1 cellular context compared by ENCODE assay signal in genomic region chr14:105067969-105068301, GRCh38.
TF ChIP-seq lines count a peak whose summit lies in the region.

No MANE protein-coding gene starts in this region.

TF ChIP-seq in GM12878, 131 proteins besides CTCF, POLR2A, EP300 and RAD21:
- no peak for TF ChIP-seq ETV6 (conservative IDR thresholded peaks at IDR 0.05 in 1 of 2, IDR thresholded peaks at IDR 0.05 in 1 of 2; ENCODE audit: borderline replicate concordance in 1 of 2, low read depth in 1 of 2)
- no peak for TF ChIP-seq WRNIP1 (IDR thresholded peaks at IDR 0.05; ENCODE audit: borderline replicate concordance, low read depth, low read length)
- TF ChIP-seq POLR2AphosphoS5 (IDR thresholded peaks at IDR 0.05; ENCODE audit: low read length) = no peak
- TF ChIP-seq, protein P1, sequence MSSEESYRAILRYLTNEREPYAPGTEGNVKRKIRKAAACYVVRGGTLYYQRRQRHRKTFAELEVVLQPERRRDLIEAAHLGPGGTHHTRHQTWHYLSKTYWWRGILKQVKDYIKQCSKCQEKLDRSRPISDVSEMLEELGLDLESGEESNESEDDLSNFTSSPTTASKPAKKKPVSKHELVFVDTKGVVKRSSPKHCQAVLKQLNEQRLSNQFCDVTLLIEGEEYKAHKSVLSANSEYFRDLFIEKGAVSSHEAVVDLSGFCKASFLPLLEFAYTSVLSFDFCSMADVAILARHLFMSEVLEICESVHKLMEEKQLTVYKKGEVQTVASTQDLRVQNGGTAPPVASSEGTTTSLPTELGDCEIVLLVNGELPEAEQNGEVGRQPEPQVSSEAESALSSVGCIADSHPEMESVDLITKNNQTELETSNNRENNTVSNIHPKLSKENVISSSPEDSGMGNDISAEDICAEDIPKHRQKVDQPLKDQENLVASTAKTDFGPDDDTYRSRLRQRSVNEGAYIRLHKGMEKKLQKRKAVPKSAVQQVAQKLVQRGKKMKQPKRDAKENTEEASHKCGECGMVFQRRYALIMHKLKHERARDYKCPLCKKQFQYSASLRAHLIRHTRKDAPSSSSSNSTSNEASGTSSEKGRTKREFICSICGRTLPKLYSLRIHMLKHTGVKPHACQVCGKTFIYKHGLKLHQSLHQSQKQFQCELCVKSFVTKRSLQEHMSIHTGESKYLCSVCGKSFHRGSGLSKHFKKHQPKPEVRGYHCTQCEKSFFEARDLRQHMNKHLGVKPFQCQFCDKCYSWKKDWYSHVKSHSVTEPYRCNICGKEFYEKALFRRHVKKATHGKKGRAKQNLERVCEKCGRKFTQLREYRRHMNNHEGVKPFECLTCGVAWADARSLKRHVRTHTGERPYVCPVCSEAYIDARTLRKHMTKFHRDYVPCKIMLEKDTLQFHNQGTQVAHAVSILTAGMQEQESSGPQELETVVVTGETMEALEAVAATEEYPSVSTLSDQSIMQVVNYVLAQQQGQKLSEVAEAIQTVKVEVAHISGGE (CRISPR knock-in tag; IDR thresholded peaks at IDR 0.05) = no peak
- no peak for TF ChIP-seq TBL1XR1 (IDR thresholded peaks at IDR 0.05; ENCODE audit: low read depth, low read length)
- no peak for TF ChIP-seq ASH2L (IDR thresholded peaks at IDR 0.05; ENCODE audit: borderline replicate concordance, low read depth)
- TF ChIP-seq SREBF1 (IDR thresholded peaks at IDR 0.05; ENCODE audit: low read length) = no peak
- no peak for TF ChIP-seq FOXM1 (IDR thresholded peaks at IDR 0.05; ENCODE audit: low read depth, low read length)
- no peak for TF ChIP-seq HDAC6 (IDR thresholded peaks at IDR 0.05; ENCODE audit: unreplicated experiment)
- no peak for TF ChIP-seq MYB (IDR thresholded peaks at IDR 0.05; ENCODE audit: borderline replicate concordance, low read depth, low read length)
- no peak for TF ChIP-seq ZBED1 (IDR thresholded peaks at IDR 0.05; ENCODE audit: borderline replicate concordance)
- TF ChIP-seq, protein P2, sequence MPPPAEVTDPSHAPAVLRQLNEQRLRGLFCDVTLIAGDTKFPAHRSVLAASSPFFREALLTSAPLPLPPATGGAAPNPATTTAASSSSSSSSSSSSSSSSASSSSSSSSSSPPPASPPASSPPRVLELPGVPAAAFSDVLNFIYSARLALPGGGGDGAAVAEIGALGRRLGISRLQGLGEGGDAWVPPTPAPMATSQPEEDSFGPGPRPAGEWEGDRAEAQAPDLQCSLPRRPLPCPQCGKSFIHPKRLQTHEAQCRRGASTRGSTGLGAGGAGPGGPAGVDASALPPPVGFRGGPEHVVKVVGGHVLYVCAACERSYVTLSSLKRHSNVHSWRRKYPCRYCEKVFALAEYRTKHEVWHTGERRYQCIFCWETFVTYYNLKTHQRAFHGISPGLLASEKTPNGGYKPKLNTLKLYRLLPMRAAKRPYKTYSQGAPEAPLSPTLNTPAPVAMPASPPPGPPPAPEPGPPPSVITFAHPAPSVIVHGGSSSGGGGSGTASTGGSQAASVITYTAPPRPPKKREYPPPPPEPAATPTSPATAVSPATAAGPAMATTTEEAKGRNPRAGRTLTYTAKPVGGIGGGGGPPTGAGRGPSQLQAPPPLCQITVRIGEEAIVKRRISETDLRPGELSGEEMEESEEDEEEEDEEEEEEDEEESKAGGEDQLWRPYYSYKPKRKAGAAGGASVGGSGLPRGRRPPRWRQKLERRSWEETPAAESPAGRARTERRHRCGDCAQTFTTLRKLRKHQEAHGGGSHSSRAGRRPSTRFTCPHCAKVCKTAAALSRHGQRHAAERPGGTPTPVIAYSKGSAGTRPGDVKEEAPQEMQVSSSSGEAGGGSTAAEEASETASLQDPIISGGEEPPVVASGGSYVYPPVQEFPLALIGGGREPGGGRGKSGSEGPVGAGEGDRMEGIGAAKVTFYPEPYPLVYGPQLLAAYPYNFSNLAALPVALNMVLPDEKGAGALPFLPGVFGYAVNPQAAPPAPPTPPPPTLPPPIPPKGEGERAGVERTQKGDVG (CRISPR knock-in tag; IDR thresholded peaks at IDR 0.05) = no peak
- no peak for TF ChIP-seq IKZF1 (conservative IDR thresholded peaks at IDR 0.05)
- TF ChIP-seq RBBP5 (conservative IDR thresholded peaks at IDR 0.05) = no peak
- no peak for TF ChIP-seq GATAD2B (conservative IDR thresholded peaks at IDR 0.05; ENCODE audit: low read depth)
- TF ChIP-seq POLR2AphosphoS2 (IDR thresholded peaks at IDR 0.05; ENCODE audit: low read depth, low read length) = no peak
- no peak for TF ChIP-seq TAF1 (IDR thresholded peaks at IDR 0.05; ENCODE audit: borderline replicate concordance, low read depth, low read length)
